ENCODE assay signal across 1 cellular context in genomic region chr20:41601742-41602141, GRCh38.
TF ChIP-seq lines count a peak whose summit lies in the region.

No MANE protein-coding gene starts in this region.

TF ChIP-seq in HepG2, 621 proteins besides CTCF, POLR2A, EP300 and RAD21:
- TF ChIP-seq, protein P1, sequence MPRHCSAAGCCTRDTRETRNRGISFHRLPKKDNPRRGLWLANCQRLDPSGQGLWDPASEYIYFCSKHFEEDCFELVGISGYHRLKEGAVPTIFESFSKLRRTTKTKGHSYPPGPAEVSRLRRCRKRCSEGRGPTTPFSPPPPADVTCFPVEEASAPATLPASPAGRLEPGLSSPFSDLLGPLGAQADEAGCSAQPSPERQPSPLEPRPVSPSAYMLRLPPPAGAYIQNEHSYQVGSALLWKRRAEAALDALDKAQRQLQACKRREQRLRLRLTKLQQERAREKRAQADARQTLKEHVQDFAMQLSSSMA (CRISPR knock-in tag; IDR thresholded peaks at IDR 0.05): 0 out of 2 replicates have a peak, but pooled peaks have one; percentile 40
- no peak for TF ChIP-seq GMEB2 (CRISPR knock-in tag; IDR thresholded peaks at IDR 0.05; ENCODE audit: low read depth)
- TF ChIP-seq TEAD3 (CRISPR knock-in tag; optimal IDR thresholded peaks at IDR 0.05; ENCODE audit: borderline replicate concordance): no peak
- TF ChIP-seq HNF4G (IDR thresholded peaks at IDR 0.05; ENCODE audit: borderline replicate concordance, low read depth, low read length): no peak
- no peak for TF ChIP-seq HNF4G (CRISPR knock-in tag; IDR thresholded peaks at IDR 0.05; ENCODE audit: borderline replicate concordance, low read depth)
- no peak for TF ChIP-seq RARG (CRISPR knock-in tag; IDR thresholded peaks at IDR 0.05; ENCODE audit: low read depth)
- TF ChIP-seq ZNF792 (CRISPR knock-in tag; IDR thresholded peaks at IDR 0.05): no peak
- no peak for TF ChIP-seq SUZ12 (IDR thresholded peaks at IDR 0.05; ENCODE audit: low read depth, low read length)
- TF ChIP-seq KDM6A (CRISPR knock-in tag; IDR thresholded peaks at IDR 0.05; ENCODE audit: low read depth): no peak
- no peak for TF ChIP-seq TCF7 (IDR thresholded peaks at IDR 0.05; ENCODE audit: low read depth)
